Comparison of ENCODE assay signal across 1 cellular context in the genomic region with DNA sequence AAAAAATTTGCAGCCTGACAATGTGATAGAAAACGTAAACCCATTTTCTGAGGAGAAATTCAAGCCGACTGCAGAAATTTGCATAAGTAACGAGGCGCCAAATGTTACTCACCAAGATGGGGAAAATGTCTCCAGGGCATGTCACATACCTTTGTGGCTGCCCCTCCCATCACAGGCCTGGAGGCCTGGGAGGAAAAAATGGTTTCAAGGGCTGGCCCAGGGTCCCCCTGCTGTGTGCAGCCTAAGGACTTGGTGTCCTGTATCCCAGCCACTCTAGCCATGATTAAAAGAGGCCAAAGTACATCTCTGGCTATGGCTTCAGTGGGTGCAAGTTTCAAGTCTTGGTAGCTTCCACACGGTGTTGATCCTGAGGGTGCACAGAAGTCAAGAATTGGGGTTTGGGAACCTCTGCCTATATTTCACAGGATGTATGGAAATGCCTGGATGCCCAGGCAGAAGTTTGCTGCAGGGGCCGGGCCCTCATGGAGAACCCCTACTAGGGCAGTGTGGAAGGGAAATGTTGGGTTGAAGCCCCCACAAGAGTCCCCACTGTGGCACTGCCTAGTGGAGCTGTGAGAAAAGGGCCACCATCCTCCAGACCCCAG.
TF ChIP-seq lines count a peak whose summit lies in the region.

No MANE protein-coding gene starts in this region.

TF ChIP-seq in WTC11, 78 proteins besides CTCF, POLR2A, EP300 and RAD21 (continued from another document):
- TF ChIP-seq, protein P1, sequence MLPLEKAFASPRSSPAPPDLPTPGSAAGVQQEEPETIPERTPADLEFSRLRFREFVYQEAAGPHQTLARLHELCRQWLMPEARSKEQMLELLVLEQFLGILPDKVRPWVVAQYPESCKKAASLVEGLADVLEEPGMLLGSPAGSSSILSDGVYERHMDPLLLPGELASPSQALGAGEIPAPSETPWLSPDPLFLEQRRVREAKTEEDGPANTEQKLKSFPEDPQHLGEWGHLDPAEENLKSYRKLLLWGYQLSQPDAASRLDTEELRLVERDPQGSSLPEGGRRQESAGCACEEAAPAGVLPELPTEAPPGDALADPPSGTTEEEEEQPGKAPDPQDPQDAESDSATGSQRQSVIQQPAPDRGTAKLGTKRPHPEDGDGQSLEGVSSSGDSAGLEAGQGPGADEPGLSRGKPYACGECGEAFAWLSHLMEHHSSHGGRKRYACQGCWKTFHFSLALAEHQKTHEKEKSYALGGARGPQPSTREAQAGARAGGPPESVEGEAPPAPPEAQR (CRISPR knock-in tag; IDR thresholded peaks at IDR 0.05) = no peak
- TF ChIP-seq ATF1 (CRISPR knock-in tag; IDR thresholded peaks at IDR 0.05) (no peak), FOXP4 (CRISPR knock-in tag; IDR thresholded peaks at IDR 0.05) (no peak), FOXK1 (CRISPR knock-in tag; IDR thresholded peaks at IDR 0.05) (no peak), ZNF219 (CRISPR knock-in tag; IDR thresholded peaks at IDR 0.05; ENCODE audit: borderline replicate concordance) (no peak), ZNF425 (CRISPR knock-in tag; conservative IDR thresholded peaks at IDR 0.05) (no peak)
- TF ChIP-seq, protein P2, sequence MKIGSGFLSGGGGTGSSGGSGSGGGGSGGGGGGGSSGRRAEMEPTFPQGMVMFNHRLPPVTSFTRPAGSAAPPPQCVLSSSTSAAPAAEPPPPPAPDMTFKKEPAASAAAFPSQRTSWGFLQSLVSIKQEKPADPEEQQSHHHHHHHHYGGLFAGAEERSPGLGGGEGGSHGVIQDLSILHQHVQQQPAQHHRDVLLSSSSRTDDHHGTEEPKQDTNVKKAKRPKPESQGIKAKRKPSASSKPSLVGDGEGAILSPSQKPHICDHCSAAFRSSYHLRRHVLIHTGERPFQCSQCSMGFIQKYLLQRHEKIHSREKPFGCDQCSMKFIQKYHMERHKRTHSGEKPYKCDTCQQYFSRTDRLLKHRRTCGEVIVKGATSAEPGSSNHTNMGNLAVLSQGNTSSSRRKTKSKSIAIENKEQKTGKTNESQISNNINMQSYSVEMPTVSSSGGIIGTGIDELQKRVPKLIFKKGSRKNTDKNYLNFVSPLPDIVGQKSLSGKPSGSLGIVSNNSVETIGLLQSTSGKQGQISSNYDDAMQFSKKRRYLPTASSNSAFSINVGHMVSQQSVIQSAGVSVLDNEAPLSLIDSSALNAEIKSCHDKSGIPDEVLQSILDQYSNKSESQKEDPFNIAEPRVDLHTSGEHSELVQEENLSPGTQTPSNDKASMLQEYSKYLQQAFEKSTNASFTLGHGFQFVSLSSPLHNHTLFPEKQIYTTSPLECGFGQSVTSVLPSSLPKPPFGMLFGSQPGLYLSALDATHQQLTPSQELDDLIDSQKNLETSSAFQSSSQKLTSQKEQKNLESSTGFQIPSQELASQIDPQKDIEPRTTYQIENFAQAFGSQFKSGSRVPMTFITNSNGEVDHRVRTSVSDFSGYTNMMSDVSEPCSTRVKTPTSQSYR (CRISPR knock-in tag; IDR thresholded peaks at IDR 0.05) = no peak
